ENCODE assay signal across 9 cellular contexts in the genomic region with DNA sequence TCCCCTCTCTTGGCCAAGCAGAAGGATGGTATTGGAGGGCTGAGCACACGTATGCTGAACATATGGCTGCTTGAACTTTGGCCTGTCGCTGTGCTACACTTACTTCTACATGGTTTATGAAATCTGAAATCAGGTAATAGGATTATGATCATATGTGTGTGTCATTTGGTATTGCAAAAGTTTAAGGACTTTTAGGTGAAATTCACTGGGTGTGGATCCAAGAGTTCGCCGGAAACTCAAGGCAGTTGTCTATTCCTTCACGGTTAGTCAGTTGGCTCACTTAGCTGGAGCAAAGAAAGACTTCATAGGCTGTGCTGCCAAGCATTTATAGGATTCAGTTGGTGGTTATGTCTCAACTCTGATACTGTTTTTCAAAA. TPM values are rescaled to one million over a fixed set of nuclear protein-coding genes. Genes with fewer than 3 reads are reported as not detected.
A peak's percentile ranks its signal among the peaks of the same experiment; 100 is the strongest.
DNase-seq lines count a peak whose midpoint lies in the region; ATAC-seq, FAIRE-seq and TF ChIP-seq lines count a peak whose summit lies in the region.
"Had no signal": no experiment of that assay in that cellular context is flagged by ENCODE, and none has a peak within 500 bp of the region (broad histone marks: within the 10 kb centered on the region; RNA-seq: fewer than 3 reads in every experiment).

No MANE protein-coding gene starts in this region.

- H3K27me3 ChIP-seq in vagina, result no peaks in the 10 kb centered on the region

- peak overlapping the region; percentile 80 to 95 (median 87) for H3K27ac Mint-ChIP-seq in brain

- intact Hi-C loops in vagina (cut with DNase I), result no loop called here

- TF ChIP-seq POLR2A in NB4 (IDR thresholded peaks at IDR 0.05; ENCODE audit: extremely low read depth, insufficient read length), result no peak
- no peak for TF ChIP-seq POLR2A in vagina (IDR thresholded peaks at IDR 0.05)

- TF ChIP-seq CTCF in NB4 (IDR thresholded peaks at IDR 0.05; ENCODE audit: low read depth, low read length) (no peak), brain (conservative IDR thresholded peaks at IDR 0.05) (no peak), vagina (IDR thresholded peaks at IDR 0.05) (no peak)

- H3K4me3 ChIP-seq in NB4 (ENCODE audit: low read depth, low read length) (peak overlapping the region; percentile 83), vagina (peak overlapping the region; percentile 70 to 86)

- ATAC-seq in GM18511 (IDR thresholded peaks at IDR 0.05; ENCODE audit: unreplicated experiment), result no peak

- H3K4me1 Mint-ChIP-seq in brain, result peaks cover 51% of the 10 kb centered on the region

- DNase-seq in NCI-H345 (lab: John Stamatoyannopoulos, UW), result peak; percentile 16
- no peak for DNase-seq in NCI-H345 treated with DMSO at 0.1 percent for 48 hours (lab: John Stamatoyannopoulos, UW; ENCODE audit: unreplicated experiment)
- DNase-seq in NB4 (ENCODE audit: low read depth), result peak; percentile 62
- DNase-seq in medulla oblongata (ENCODE audit: extremely low spot score), result peak; percentile 28
- no peak for DNase-seq in vagina (ENCODE audit: extremely low spot score in 2 of 2)
- no peak for DNase-seq in GM19239 (ENCODE audit: insufficient read length, low spot score)

- no peaks in the 10 kb centered on the region for H3K9me3 ChIP-seq in vagina

- H3K4me3 Mint-ChIP-seq in brain, result peak overlapping the region; percentile 87 to 93 (median 91)

- peak overlapping the region; percentile 97 for H3K27ac ChIP-seq in vagina

- H3K4me1 ChIP-seq in vagina, result peaks cover 47% of the 10 kb centered on the region

- FAIRE-seq in GM19239 (lab: Jason Lieb, UNC), result no peak
- FAIRE-seq: G401.6 had no signal

- H3K36me3 Mint-ChIP-seq in brain, result peaks cover 16% of the 10 kb centered on the region

- peaks cover 0 to 12% of the 10 kb centered on the region in 2 donors for H3K36me3 ChIP-seq in vagina

- peaks cover 8% of the 10 kb centered on the region for H3K27me3 Mint-ChIP-seq in brain

- H3K9me3 Mint-ChIP-seq in brain, result peaks cover 0 to 3% (median 0%) of the 10 kb centered on the region in 5 experiments

RNA-seq across cellular contexts. Expression of a gene that starts 0.9 kb away (rescaled TPM):
- 34.8 TPM for polyA plus RNA-seq in brain (ENCODE audit: insufficient read depth, low read depth, low replicate concordance)
- total RNA-seq in vagina, result 118 TPM

Comparison
In these comparisons a context has a peak if more than half of its experiments do, and no peak if none do; other contexts are left out.
1. DNase-seq: peak in NCI-H345 (single experiment), NB4 (single experiment) and medulla oblongata (single experiment); none in NCI-H345 treated with DMSO at 0.1 percent for 48 hours (single experiment), vagina (0 of 2) and GM19239 (single experiment).